ENCODE assay signal across 1 cellular context in the genomic region with DNA sequence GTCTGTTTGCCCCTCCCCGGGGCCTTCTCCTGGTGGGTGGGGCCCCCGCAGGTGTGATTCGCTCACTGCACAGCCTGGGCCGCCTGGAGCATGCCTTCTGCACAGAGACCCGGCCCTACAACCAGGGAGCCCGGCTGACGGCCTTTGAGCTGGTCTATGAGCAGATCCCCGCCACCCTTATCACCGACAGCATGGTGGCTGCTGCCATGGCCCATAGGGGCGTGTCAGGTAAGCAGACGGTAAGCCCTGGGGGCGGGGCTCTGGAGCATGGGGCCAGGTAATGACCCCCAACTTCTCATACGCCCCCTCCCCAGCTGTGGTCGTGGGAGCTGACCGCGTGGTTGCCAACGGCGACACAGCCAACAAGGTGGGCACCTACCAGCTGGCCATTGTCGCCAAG.
TF ChIP-seq lines count a peak whose summit lies in the region.

No MANE protein-coding gene starts in this region.

TF ChIP-seq in IMR-90, 13 proteins besides CTCF, POLR2A, EP300 and RAD21:
- TF ChIP-seq NFE2L2 (IDR thresholded peaks at IDR 0.05; ENCODE audit: low read depth, low read length) (no peak), SMC3 (IDR thresholded peaks at IDR 0.05; ENCODE audit: low read depth, low read length) (no peak), MAFK (IDR thresholded peaks at IDR 0.05; ENCODE audit: low read depth, low read length) (no peak), MAZ (IDR thresholded peaks at IDR 0.05; ENCODE audit: borderline replicate concordance, low read depth, low read length) (no peak), FOS (IDR thresholded peaks at IDR 0.05; ENCODE audit: low read depth, low read length) (no peak), CEBPB (IDR thresholded peaks at IDR 0.05; ENCODE audit: low read depth, low read length) (no peak), RCOR1 (IDR thresholded peaks at IDR 0.05; ENCODE audit: insufficient replicate concordance, low read length) (no peak), RFX5 (IDR thresholded peaks at IDR 0.05; ENCODE audit: low read depth, low read length) (no peak), MXI1 (IDR thresholded peaks at IDR 0.05; ENCODE audit: borderline replicate concordance, low read depth, low read length) (no peak)
- TF ChIP-seq, protein P1, sequence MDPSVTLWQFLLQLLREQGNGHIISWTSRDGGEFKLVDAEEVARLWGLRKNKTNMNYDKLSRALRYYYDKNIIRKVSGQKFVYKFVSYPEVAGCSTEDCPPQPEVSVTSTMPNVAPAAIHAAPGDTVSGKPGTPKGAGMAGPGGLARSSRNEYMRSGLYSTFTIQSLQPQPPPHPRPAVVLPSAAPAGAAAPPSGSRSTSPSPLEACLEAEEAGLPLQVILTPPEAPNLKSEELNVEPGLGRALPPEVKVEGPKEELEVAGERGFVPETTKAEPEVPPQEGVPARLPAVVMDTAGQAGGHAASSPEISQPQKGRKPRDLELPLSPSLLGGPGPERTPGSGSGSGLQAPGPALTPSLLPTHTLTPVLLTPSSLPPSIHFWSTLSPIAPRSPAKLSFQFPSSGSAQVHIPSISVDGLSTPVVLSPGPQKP (IDR thresholded peaks at IDR 0.05; ENCODE audit: borderline replicate concordance, low read depth, low read length), result no peak
- TF ChIP-seq, protein P2, sequence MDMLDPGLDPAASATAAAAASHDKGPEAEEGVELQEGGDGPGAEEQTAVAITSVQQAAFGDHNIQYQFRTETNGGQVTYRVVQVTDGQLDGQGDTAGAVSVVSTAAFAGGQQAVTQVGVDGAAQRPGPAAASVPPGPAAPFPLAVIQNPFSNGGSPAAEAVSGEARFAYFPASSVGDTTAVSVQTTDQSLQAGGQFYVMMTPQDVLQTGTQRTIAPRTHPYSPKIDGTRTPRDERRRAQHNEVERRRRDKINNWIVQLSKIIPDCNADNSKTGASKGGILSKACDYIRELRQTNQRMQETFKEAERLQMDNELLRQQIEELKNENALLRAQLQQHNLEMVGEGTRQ (IDR thresholded peaks at IDR 0.05; ENCODE audit: low read depth, low read length), result no peak
